13 cellular contexts compared by ENCODE assay signal in the genomic region with DNA sequence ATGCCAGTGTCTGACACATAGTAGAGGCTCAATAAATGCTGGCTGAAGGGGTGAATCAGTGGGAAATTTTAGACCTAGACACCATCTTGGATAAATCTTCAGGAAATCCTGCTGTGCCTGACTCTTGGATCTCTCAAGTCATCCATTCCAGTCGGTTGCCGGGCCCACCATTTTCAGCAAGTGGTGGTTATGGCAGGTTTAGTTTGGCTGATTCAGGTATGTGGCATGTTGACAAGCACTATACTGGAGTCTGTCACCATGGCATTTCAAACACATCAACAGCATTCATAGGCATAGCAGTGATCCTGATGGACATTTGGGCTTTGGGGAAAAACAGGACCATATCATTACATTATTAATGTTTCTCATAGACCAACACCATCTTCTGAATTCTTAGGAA. TPM values are rescaled to one million over a fixed set of nuclear protein-coding genes. Genes with fewer than 3 reads are reported as not detected.
A peak's percentile ranks its signal among the peaks of the same experiment; 100 is the strongest.
DNase-seq lines count a peak whose midpoint lies in the region; ATAC-seq and TF ChIP-seq lines count a peak whose summit lies in the region.
"Had no signal": no experiment of that assay in that cellular context is flagged by ENCODE, and none has a peak within 500 bp of the region (broad histone marks: within the 10 kb centered on the region; RNA-seq: fewer than 3 reads in every experiment).

No MANE protein-coding gene starts in this region.

- 0 out of 2 replicates have a peak, but pooled peaks cover 5% of the 10 kb centered on the region for H3K36me3 ChIP-seq in GM23248 (ENCODE audit: low read depth)
- H3K36me3 ChIP-seq in SJSA1: peaks cover 39% of the 10 kb centered on the region
- peaks cover 4% of the 10 kb centered on the region for H3K36me3 ChIP-seq in fibroblast of lung (ENCODE audit: control insufficient read depth, insufficient read depth, low read length)
- peaks cover 5% of the 10 kb centered on the region for H3K36me3 ChIP-seq in skeletal muscle satellite cell (ENCODE audit: insufficient read depth, low read length)

- H3K79me2 ChIP-seq in GM23248 (ENCODE audit: insufficient read depth) (peaks cover 14% of the 10 kb centered on the region; the same call in 1 of the 2 replicates), fibroblast of lung (ENCODE audit: control insufficient read depth, insufficient read depth, low read length) (peaks cover 5% of the 10 kb centered on the region)

- H3K4me3 ChIP-seq in GM23248 (no peak overlapping the region), SJSA1 (no peak overlapping the region), fibroblast of lung (replicated peaks in 1 of 4; ENCODE audit: control extremely low read depth in 1 of 4, insufficient read depth in 1 of 4, low read depth in 3 of 4, low read length in 4 of 4) (no peak overlapping the region), skeletal muscle satellite cell (ENCODE audit: low read length) (no peak overlapping the region)
- H3K4me3 ChIP-seq: SJCRH30 had no signal

- DNase-seq in GM23248 (peak; percentile 11), SJSA1 (ENCODE audit: low read depth in 1 of 2, low spot score in 2 of 2) (no peak), fibroblast of lung (ENCODE audit: low read depth in 2 of 2) (peak in 1 of 2 donors; percentile 24)
- no peak for DNase-seq in stimulated activated naive CD8-positive, alpha-beta T cell treated with anti-CD3 and anti-CD28 coated beads, Interleukin-15, Interleukin-2, amounts not matched to agents 100 U/mL and 50 U/mL, for 24 hours
- DNase-seq: CD8-positive, alpha-beta T cell; H9; NCI-H1417; NCI-H1930; NCI-H510A; SJCRH30 had no signal

- H3K27me3 ChIP-seq in GM23248 (replicated peaks; ENCODE audit: insufficient read depth) (no peaks in the 10 kb centered on the region), SJSA1 (replicated peaks) (no peaks in the 10 kb centered on the region), fibroblast of lung (ENCODE audit: control insufficient read depth, insufficient read depth, low read length) (no peaks in the 10 kb centered on the region), skeletal muscle satellite cell (ENCODE audit: control insufficient read depth, insufficient read depth, low read length) (no peaks in the 10 kb centered on the region)
- H3K27me3 ChIP-seq: SJCRH30 had no signal

- H2AFZ ChIP-seq in GM23248 (no peak overlapping the region), fibroblast of lung (ENCODE audit: low read length) (no peak overlapping the region)

- WGBS in GM23248 (ENCODE audit: low coverage in 1 of 2, low lambda C conversion rate in 2 of 2, missing lambda C conversion rate in 2 of 2), 2 experiments: 91 to 98% methylated on average over 2 of the region's 2 CpGs

- in situ Hi-C loops in GM23248 (cut with MboI): no loop called here

- H3K27ac ChIP-seq in GM23248 (peak overlapping the region; percentile 87), SJSA1 (peak overlapping the region; percentile 61; the same call in 1 of the 2 replicates), fibroblast of lung (ENCODE audit: insufficient read depth, low read length) (peak overlapping the region; percentile 69)

- ATAC-seq in stimulated activated naive CD8-positive, alpha-beta T cell treated with anti-CD3 and anti-CD28 coated beads, Interleukin-15, Interleukin-2, amounts not matched to agents 100 U/mL and 50 U/mL, for 24 hours: no peak
- ATAC-seq in GM18868 (IDR thresholded peaks at IDR 0.05; ENCODE audit: unreplicated experiment): no peak
- no peak for ATAC-seq in GM21447 (IDR thresholded peaks at IDR 0.05; ENCODE audit: unreplicated experiment)
- ATAC-seq: CD8-positive, alpha-beta T cell had no signal

- H3K4me1 ChIP-seq in GM23248 (ENCODE audit: insufficient read depth): peaks cover 60% of the 10 kb centered on the region
- peaks cover 40% of the 10 kb centered on the region for H3K4me1 ChIP-seq in SJSA1 (replicated peaks)
- peaks cover 34% of the 10 kb centered on the region for H3K4me1 ChIP-seq in fibroblast of lung (ENCODE audit: control insufficient read depth, extremely low read depth, insufficient read depth, low read length)
- H3K4me1 ChIP-seq in skeletal muscle satellite cell (ENCODE audit: control insufficient read depth, insufficient read depth, low read length): peaks cover 50% of the 10 kb centered on the region

- H3F3A ChIP-seq in GM23248 (ENCODE audit: insufficient read depth): peaks cover 60% of the 10 kb centered on the region

- H4K20me1 ChIP-seq in GM23248 (ENCODE audit: insufficient read depth) (no peaks in the 10 kb centered on the region), fibroblast of lung (ENCODE audit: control insufficient read depth, extremely low read depth, insufficient read depth, low read length) (no peaks in the 10 kb centered on the region)

- TF ChIP-seq CTCF in fibroblast of lung (conservative IDR thresholded peaks at IDR 0.05 in 1 of 2, IDR thresholded peaks at IDR 0.05 in 1 of 2; ENCODE audit: low read depth in 1 of 2, low read length in 2 of 2): no peak

- H3K9ac ChIP-seq in GM23248 (0 out of 2 replicates have a peak overlapping the region, but pooled peaks have one; percentile 56), fibroblast of lung (ENCODE audit: insufficient read depth, low read length) (no peak overlapping the region), skeletal muscle satellite cell (ENCODE audit: low read depth, low read length) (peak overlapping the region; percentile 69)

- peak overlapping the region; percentile 67 for H3K4me2 ChIP-seq in GM23248 (ENCODE audit: unreplicated experiment)
- no peak overlapping the region for H3K4me2 ChIP-seq in fibroblast of lung (ENCODE audit: extremely low read depth, insufficient read depth, low read length)
- no peak overlapping the region for H3K4me2 ChIP-seq in skeletal muscle satellite cell (ENCODE audit: low read length)

- H3K9me3 ChIP-seq in GM23248 (ENCODE audit: low read depth): no peaks in the 10 kb centered on the region
- no peaks in the 10 kb centered on the region for H3K9me3 ChIP-seq in SJSA1 (replicated peaks)
- H3K9me3 ChIP-seq in fibroblast of lung (ENCODE audit: control insufficient read depth, insufficient read depth, low read depth, low read length): no peaks in the 10 kb centered on the region
- H3K9me3 ChIP-seq in skeletal muscle satellite cell (replicated peaks; ENCODE audit: low read length): no peaks in the 10 kb centered on the region
- H3K9me3 ChIP-seq: SJCRH30 had no signal

- no peaks in the 10 kb centered on the region for H3K9me2 ChIP-seq in GM23248 (ENCODE audit: insufficient read depth)

RNA-seq across cellular contexts. Expression of a gene that starts 25.7 kb away (rescaled TPM):
- total RNA-seq in GM23248 (2014; rRNA removed; shearing (Covaris generic)): 15.8 and 18.6 TPM in 2 replicates
- polyA plus RNA-seq in GM23248 (2016; fragmentation: Nextera tagmentation; extraction: Ambion mirVana) (40.5 and 43.2 TPM in 2 replicates), fibroblast of lung (21.9 and 23.5 TPM in 2 replicates)
- total RNA-seq in SJSA1 (2014; rRNA removed; shearing (Covaris generic)): 24.1 and 26.8 TPM in 2 replicates
- total RNA-seq in fibroblast of lung: 15.4 and 32.2 TPM in 2 replicates
- 16.5 and 16.6 TPM in 2 replicates for polyA plus RNA-seq in fibroblast of lung (2012)
- polyA minus RNA-seq in fibroblast of lung (ENCODE audit: low replicate concordance): 12.1 and 23.2 TPM in 2 replicates
- 9.4 and 16.0 TPM in 2 replicates for total RNA-seq in skeletal muscle satellite cell (2012; rRNA removed)
